In the genomic region with DNA sequence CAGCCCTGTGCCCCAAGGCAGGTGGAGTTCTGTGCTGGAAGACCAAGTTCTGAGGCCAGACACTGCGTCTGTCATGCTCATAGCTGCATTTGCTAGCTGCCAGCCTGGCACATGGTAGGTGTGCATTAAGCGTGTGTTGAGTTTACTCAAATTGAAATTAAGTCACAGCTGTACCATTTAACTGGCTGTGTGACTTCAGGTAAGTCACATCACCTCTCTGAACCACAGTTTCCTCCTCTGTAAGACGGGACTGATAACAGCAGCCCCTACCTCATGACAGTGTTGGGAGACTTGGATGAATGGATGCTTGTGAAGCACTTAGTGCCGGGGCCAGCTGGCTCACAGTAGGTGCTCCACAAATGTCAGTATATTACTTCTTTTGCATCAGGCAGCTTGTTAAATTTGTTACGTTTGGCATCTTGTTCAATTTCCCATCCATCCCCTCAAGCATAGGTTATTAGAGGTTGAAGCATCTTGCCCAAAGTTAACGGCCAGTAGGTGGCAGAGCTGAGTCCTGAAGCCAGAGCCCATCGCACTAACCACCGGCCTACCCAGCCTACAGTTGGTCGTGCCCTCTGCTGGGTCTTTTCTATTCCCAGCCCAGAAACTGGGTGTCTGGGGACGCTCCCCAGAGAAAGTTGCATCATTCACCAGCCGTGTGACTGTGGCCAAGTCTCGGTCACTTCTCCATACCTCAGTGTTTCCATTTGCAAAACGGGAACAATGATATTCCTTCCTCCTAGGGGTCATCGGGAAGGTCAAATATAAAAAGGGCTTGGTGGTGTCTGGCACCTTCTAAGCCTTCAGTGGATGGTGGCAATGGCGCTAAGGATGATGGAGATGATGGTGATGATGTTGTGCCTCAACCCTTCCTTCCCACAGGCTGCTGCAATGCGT, we compare ENCODE assay signal across 1 cellular context.
TF ChIP-seq lines count a peak whose summit lies in the region.

No MANE protein-coding gene starts in this region.

TF ChIP-seq in WTC11, 78 proteins besides CTCF, POLR2A, EP300 and RAD21 (continued from another document):
- TF ChIP-seq, protein P1, sequence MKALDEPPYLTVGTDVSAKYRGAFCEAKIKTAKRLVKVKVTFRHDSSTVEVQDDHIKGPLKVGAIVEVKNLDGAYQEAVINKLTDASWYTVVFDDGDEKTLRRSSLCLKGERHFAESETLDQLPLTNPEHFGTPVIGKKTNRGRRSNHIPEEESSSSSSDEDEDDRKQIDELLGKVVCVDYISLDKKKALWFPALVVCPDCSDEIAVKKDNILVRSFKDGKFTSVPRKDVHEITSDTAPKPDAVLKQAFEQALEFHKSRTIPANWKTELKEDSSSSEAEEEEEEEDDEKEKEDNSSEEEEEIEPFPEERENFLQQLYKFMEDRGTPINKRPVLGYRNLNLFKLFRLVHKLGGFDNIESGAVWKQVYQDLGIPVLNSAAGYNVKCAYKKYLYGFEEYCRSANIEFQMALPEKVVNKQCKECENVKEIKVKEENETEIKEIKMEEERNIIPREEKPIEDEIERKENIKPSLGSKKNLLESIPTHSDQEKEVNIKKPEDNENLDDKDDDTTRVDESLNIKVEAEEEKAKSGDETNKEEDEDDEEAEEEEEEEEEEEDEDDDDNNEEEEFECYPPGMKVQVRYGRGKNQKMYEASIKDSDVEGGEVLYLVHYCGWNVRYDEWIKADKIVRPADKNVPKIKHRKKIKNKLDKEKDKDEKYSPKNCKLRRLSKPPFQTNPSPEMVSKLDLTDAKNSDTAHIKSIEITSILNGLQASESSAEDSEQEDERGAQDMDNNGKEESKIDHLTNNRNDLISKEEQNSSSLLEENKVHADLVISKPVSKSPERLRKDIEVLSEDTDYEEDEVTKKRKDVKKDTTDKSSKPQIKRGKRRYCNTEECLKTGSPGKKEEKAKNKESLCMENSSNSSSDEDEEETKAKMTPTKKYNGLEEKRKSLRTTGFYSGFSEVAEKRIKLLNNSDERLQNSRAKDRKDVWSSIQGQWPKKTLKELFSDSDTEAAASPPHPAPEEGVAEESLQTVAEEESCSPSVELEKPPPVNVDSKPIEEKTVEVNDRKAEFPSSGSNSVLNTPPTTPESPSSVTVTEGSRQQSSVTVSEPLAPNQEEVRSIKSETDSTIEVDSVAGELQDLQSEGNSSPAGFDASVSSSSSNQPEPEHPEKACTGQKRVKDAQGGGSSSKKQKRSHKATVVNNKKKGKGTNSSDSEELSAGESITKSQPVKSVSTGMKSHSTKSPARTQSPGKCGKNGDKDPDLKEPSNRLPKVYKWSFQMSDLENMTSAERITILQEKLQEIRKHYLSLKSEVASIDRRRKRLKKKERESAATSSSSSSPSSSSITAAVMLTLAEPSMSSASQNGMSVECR (CRISPR knock-in tag; IDR thresholded peaks at IDR 0.05; ENCODE audit: borderline replicate concordance) = no peak
- no peak for TF ChIP-seq ZNF263 (CRISPR knock-in tag; IDR thresholded peaks at IDR 0.05; ENCODE audit: low read depth)
- TF ChIP-seq, protein P2, sequence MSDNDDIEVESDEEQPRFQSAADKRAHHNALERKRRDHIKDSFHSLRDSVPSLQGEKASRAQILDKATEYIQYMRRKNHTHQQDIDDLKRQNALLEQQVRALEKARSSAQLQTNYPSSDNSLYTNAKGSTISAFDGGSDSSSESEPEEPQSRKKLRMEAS (CRISPR knock-in tag; IDR thresholded peaks at IDR 0.05) = no peak
